In the genomic region with DNA sequence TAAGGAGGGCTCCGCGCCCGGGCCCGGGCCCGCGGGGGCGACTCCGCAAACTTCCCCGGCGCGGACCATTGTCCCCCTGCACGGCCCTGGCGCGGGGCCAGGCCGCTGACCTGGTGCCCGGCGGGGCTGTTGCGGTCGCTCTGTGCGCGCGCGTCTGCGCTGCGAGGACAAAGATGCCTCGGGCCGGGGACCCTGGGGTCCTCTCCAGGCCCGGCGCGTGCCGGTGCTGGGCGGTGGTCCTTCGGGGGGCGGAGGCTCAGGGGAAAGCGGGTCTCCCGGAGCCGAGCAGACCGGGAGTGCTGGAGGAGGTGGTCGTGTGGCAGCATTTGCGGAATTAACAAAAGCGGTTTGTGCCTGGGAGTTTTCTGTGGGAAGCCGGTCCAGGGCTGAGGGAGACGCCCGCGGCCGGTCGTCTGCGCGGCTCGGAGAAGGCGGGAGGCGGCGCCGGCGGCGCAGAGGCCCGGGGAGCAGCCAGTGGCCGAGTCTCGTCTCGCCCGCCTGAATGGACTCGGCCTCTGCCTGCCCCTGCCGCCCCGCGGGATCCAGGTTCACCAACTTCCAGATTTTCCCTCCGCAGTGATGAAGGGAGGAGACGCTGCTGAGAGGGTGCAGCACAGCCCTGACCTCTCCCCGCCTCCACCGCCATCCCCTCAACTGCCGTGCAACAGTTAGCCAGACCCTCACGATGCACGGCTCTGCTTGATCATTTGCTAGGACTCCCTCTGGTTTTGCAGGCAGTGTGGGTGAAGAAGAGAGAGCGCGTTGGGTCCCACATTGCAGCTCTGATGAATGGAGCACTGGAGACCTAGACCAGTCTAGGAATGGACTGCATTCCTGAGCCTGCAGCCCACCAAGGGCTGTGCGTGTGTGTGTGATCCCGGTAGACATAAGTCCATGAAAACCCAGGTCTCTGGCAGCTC, we compare ENCODE assay signal across 8 cellular contexts. TPM values are rescaled to one million over a fixed set of nuclear protein-coding genes. Genes with fewer than 3 reads are reported as not detected.
DNase-seq lines count a peak whose midpoint lies in the region; FAIRE-seq and TF ChIP-seq lines count a peak whose summit lies in the region.

No MANE protein-coding gene starts in this region.

- H3K4me3 Mint-ChIP-seq in H9 (peak overlapping the region; percentile 84 to 91), progenitor cell of endocrine pancreas (ENCODE audit: low read depth) (peak overlapping the region; percentile 86)

- H4K5ac ChIP-seq in H9 (ENCODE audit: insufficient read length, low read depth, low read length): no peak overlapping the region

- no peaks in the 10 kb centered on the region for H4K20me1 ChIP-seq in H9 (ENCODE audit: control insufficient read depth, insufficient read depth, insufficient read length)

- intact Hi-C loops in adrenal gland (cut with DNase I): loop anchor here in 1 of 2 donors (5.0 kb wide), 2 partner anchors 50 to 85 kb away; no protein-coding TSS in a partner anchor

- H3K27ac Mint-ChIP-seq in H9 (peak overlapping the region in 1 of 3 experiments; percentile 94; a peak in 2 of 7 replicates), progenitor cell of endocrine pancreas (peak overlapping the region; percentile 93)

- H3K4ac ChIP-seq in H9 (ENCODE audit: low read depth, low read length): no peak overlapping the region

- H2BK12ac ChIP-seq in H9 (ENCODE audit: insufficient read length, low read depth, low read length): no peak overlapping the region

- H3K4me1 ChIP-seq in H9 (ENCODE audit: insufficient read depth, low read length) (no peaks in the 10 kb centered on the region), adrenal gland (replicated peaks in 1 of 2) (peaks cover 10 to 20% of the 10 kb centered on the region in 2 donors)

- H4K91ac ChIP-seq in H9 (ENCODE audit: insufficient read length, low read depth, low read length): no peak overlapping the region

- peak overlapping the region; percentile 73 for H3K4me2 ChIP-seq in H9 (ENCODE audit: insufficient read depth, insufficient read length, low read length)

- no peak for FAIRE-seq in D721Med (lab: Jason Lieb, UNC)

- H3K4me1 Mint-ChIP-seq in H9 (peaks cover 23 to 27% of the 10 kb centered on the region in 2 experiments), progenitor cell of endocrine pancreas (ENCODE audit: low read depth) (peaks cover 14% of the 10 kb centered on the region)

- no peak overlapping the region for H2BK20ac ChIP-seq in H9 (ENCODE audit: low read depth, low read length, poor library complexity, severe bottlenecking)

- H3K27me3 ChIP-seq in H9 (ENCODE audit: insufficient read depth, low read length): peaks cover 4% of the 10 kb centered on the region; the same call in 1 of the 2 replicates
- H3K27me3 ChIP-seq in adrenal gland: no peaks in the 10 kb centered on the region

- no peak overlapping the region for H3T11ph ChIP-seq in H9 (ENCODE audit: low read length)

- DNase-seq in D721Med (ENCODE audit: insufficient read length, low spot score) (peak; percentile 29), H9 (peak; percentile 38), NCI-H526 treated with DMSO at 0.1 percent for 48 hours (lab: John Stamatoyannopoulos, UW) (peak; percentile 23), adrenal gland (peak; percentile 22 to 59 (median 43)), hepatic stellate cell (ENCODE audit: low spot score) (peak; percentile 44), progenitor cell of endocrine pancreas (ENCODE audit: low spot score, unreplicated experiment) (no peak)
- no peak for DNase-seq in central memory CD4-positive, alpha-beta T cell
- DNase-seq in activated effector memory CD4-positive, alpha-beta T cell treated with Interleukin-2 at 50 U/mL for 16 hours: no peak

- no peak overlapping the region for H2AFZ ChIP-seq in H9 (ENCODE audit: low read length)

- H3K56ac ChIP-seq in H9 (ENCODE audit: insufficient read length, low read depth, low read length): no peak overlapping the region

- no peak overlapping the region; the same call in 1 of the 2 replicates for H2BK15ac ChIP-seq in H9 (ENCODE audit: low read depth, low read length)

- TF ChIP-seq CTCF in D721Med (IDR thresholded peaks at IDR 0.05; ENCODE audit: insufficient read depth, missing control alignments) (no peak), H9 (conservative IDR thresholded peaks at IDR 0.05) (no peak), adrenal gland (IDR thresholded peaks at IDR 0.05) (no peak), progenitor cell of endocrine pancreas (IDR thresholded peaks at IDR 0.05; ENCODE audit: unreplicated experiment) (no peak)

- no peak for TF ChIP-seq POLR2A in adrenal gland (IDR thresholded peaks at IDR 0.05)

- peak overlapping the region; percentile 49 to 89 (median 64) for H3K4me3 ChIP-seq in adrenal gland

- H3K36me3 Mint-ChIP-seq in H9 (ENCODE audit: insufficient read depth in 1 of 3, low read depth in 3 of 3) (peaks cover 2 to 16% (median 7%) of the 10 kb centered on the region in 3 experiments; a peak in 6 of 7 replicates), progenitor cell of endocrine pancreas (ENCODE audit: insufficient read depth) (peaks cover 2% of the 10 kb centered on the region)

- peak overlapping the region; percentile 78 for H3K14ac ChIP-seq in H9 (ENCODE audit: insufficient read depth, low read length)

- H4K8ac ChIP-seq in H9 (replicated peaks; ENCODE audit: insufficient read length, low read depth, low read length): no peak overlapping the region

- H3K36me3 ChIP-seq in adrenal gland (replicated peaks in 1 of 2): no peaks in the 10 kb centered on the region

- H3K9me3 ChIP-seq in H9 (ENCODE audit: control insufficient read depth, low read depth, low read length): no peaks in the 10 kb centered on the region
- no peaks in the 10 kb centered on the region for H3K9me3 ChIP-seq in adrenal gland (replicated peaks in 1 of 3)

- whole genome bisulfite sequencing in H9 (ENCODE audit: extremely low coverage, insufficient read length, low lambda C conversion rate): no CpG with 5 or more reads among the region's 76 CpGs
- 0 to 2% (median 1%) methylated on average over 32 to 76 of the region's 76 CpGs for WGBS in adrenal gland, 4 donors

- no peak overlapping the region for H2BK5ac ChIP-seq in H9 (ENCODE audit: insufficient read length, low read length)

- peaks cover 17% of the 10 kb centered on the region for H3K23me2 ChIP-seq in H9 (ENCODE audit: insufficient read length, low read depth, low read length, poor library complexity, severe bottlenecking)

- H3K79me2 ChIP-seq in H9 (ENCODE audit: insufficient read depth, low read length): no peaks in the 10 kb centered on the region

- no peaks in the 10 kb centered on the region for H3K79me1 ChIP-seq in H9 (ENCODE audit: insufficient read depth, low read depth, low read length, poor library complexity, severe bottlenecking)

- H3K9me3 Mint-ChIP-seq in H9 (no peaks in the 10 kb centered on the region; a peak in 1 of 5 replicates), progenitor cell of endocrine pancreas (ENCODE audit: low read depth) (no peaks in the 10 kb centered on the region)

- H3K9ac ChIP-seq in H9 (ENCODE audit: extremely low read depth, insufficient read length, low read length): peak overlapping the region; percentile 36

- H3K27ac ChIP-seq in H9 (ENCODE audit: insufficient read length, low read depth, low read length): no peak overlapping the region
- H3K27ac ChIP-seq in adrenal gland: peak overlapping the region in 4 of 5 donors; percentile 49 to 75 (median 68)

- peak overlapping the region; percentile 44 for H3K18ac ChIP-seq in H9 (ENCODE audit: insufficient read length, low read depth, low read length)

- H2AK5ac ChIP-seq in H9 (ENCODE audit: insufficient read length, low read length): no peak overlapping the region

- H2BK120ac ChIP-seq in H9 (ENCODE audit: low read depth, low read length, poor library complexity, severe bottlenecking): no peak overlapping the region

- peaks cover 53% of the 10 kb centered on the region for H3K27me3 Mint-ChIP-seq in H9 (ENCODE audit: low read depth)
- peaks cover 8% of the 10 kb centered on the region for H3K27me3 Mint-ChIP-seq in progenitor cell of endocrine pancreas

- no peak overlapping the region for H3K23ac ChIP-seq in H9 (ENCODE audit: insufficient read length, low read depth, low read length)

RNA-seq across cellular contexts. Expression of a gene that starts 0.7 kb away (rescaled TPM):
- total RNA-seq in H9 (2021) (7.0 and 7.2 TPM in 2 replicates), adrenal gland (10 to 100 TPM in 1 of 8 donors, 1 to 10 TPM in 7; 1.8 to 10.6 (median 2.4) TPM), progenitor cell of endocrine pancreas (22.1 and 23.3 TPM in 2 replicates)
- 10 to 100 TPM in 1 of 3 donors, 1 to 10 TPM in 1, under 1 TPM in 1; 0.84 to 18.5 (median 2.1) TPM for polyA plus RNA-seq in adrenal gland

Comparison
In these comparisons a context has a peak if more than half of its experiments do, and no peak if none do; other contexts are left out.
1. DNase-seq: peak in D721Med (single experiment), H9 (single experiment), NCI-H526 treated with DMSO at 0.1 percent for 48 hours (single experiment), adrenal gland (7 of 7) and hepatic stellate cell (single experiment); none in progenitor cell of endocrine pancreas (single experiment), central memory CD4-positive, alpha-beta T cell (single experiment) and activated effector memory CD4-positive, alpha-beta T cell treated with Interleukin-2 at 50 U/mL for 16 hours (single experiment).